ENCODE assay signal across 26 cellular contexts in genomic region chr7:125154930-125155329, GRCh38.
"Had no signal": no experiment of that assay in that cellular context is flagged by ENCODE, and none has a peak within 500 bp of the region (broad histone marks: within the 10 kb centered on the region; RNA-seq: fewer than 3 reads in every experiment).

No MANE protein-coding gene starts in this region.

- ATAC-seq: activated naive CD4-positive, alpha-beta T cell treated with anti-CD3 and anti-CD28 coated beads, Interleukin-2, amount 50 U/mL, for 72 hours; activated T-cell treated with anti-CD3 and anti-CD28 coated beads, Interleukin-2, amount 50 U/mL, for 72 hours; body of pancreas; mucosa of descending colon; natural killer cell treated with Interleukin-12 subunit alpha and Interleukin-12 subunit beta and Interleukin-15 and Interleukin-18, amount 100 ng/mL, for 72 hours; stimulated activated memory B cell treated with anti-CD40 and anti-IgM and Interleukin-4, amounts not matched to agents 10 μg/mL and 1 μg/mL and 100 μg/mL, for 72 hours; stimulated activated naive CD8-positive, alpha-beta T cell treated with anti-CD3 and anti-CD28 coated beads, Interleukin-15, amount 100 ng/mL, for 72 hours had no signal

- DNase-seq: activated CD4-positive, alpha-beta T cell treated with anti-CD3 and anti-CD28 coated beads for 4 hours; activated CD4-positive, alpha-beta T cell treated with anti-CD3 and anti-CD28 coated beads, Interleukin-2, amount 50 U/mL, for 4 hours; activated CD4-positive, CD25-positive, alpha-beta regulatory T cell; activated naive CD4-positive, alpha-beta T cell; activated T-cell treated with anti-CD3 and anti-CD28 coated beads for 4 hours; activated T-cell treated with anti-CD3 and anti-CD28 coated beads, Interleukin-2, amount 50 U/mL, for 72 hours; adrenal gland; aorta; body of pancreas; dermis blood vessel endothelial cell; effector CD8-positive, alpha-beta T cell; esophagus squamous epithelium; foreskin melanocyte; kidney glomerular epithelial cell; left ventricle myocardium inferior; mucosa of descending colon; stimulated activated CD4-positive, alpha-beta T cell treated with anti-CD3 and anti-CD28 coated beads, Interleukin-1b, Interleukin-23, amount 100 ng/mL, for 48 hours; stimulated activated CD4-positive, alpha-beta T cell treated with anti-CD3 and anti-CD28 coated beads, Interleukin-4, amount 100 ng/mL, for 4 hours; stimulated activated CD8-positive, alpha-beta memory T cell treated with anti-CD3 and anti-CD28 coated beads, Interleukin-4, amount 100 ng/mL, for 48 hours; stimulated activated naive CD8-positive, alpha-beta T cell treated with anti-CD3 and anti-CD28 coated beads, Interleukin-15, amount 100 ng/mL, for 72 hours; substantia nigra; thyroid gland; upper lobe of left lung had no signal
